In genomic region chrX:41276661-41277506, GRCh38 we compare ENCODE assay signal across 8 cellular contexts. TPM values are rescaled to one million over a fixed set of nuclear protein-coding genes. Genes with fewer than 3 reads are reported as not detected.
A peak's percentile ranks its signal among the peaks of the same experiment; 100 is the strongest.
DNase-seq lines count a peak whose midpoint lies in the region; ATAC-seq and TF ChIP-seq lines count a peak whose summit lies in the region.

No MANE protein-coding gene starts in this region.

- H3K4me3 ChIP-seq in epithelial cell of proximal tubule (ENCODE audit: low read depth, low read length) = peak overlapping the region; percentile 53
- H3K4me3 ChIP-seq in prostate gland = peak overlapping the region; percentile 36 to 37

- CTCF ChIA-PET in RWPE1 (lab: Yijun Ruan, JAX) = interaction anchor here (0.6 to 0.7 kb wide), 3 partner anchors 62 to 663 kb away, joined by 3 to 4 read pairs (median 4); no protein-coding TSS in a partner anchor

- no peaks in the 10 kb centered on the region for H3K36me3 ChIP-seq in prostate gland

- WGBS in prostate gland = 28% methylated on average over 16 of the region's 19 CpGs

- TF ChIP-seq POLR2A in prostate gland (IDR thresholded peaks at IDR 0.05) = no peak

- TF ChIP-seq CTCF in RWPE1 (conservative IDR thresholded peaks at IDR 0.05; ENCODE audit: low read depth) (no peak), epithelial cell of proximal tubule (conservative IDR thresholded peaks at IDR 0.05; ENCODE audit: low read depth, low read length) (no peak), prostate gland (IDR thresholded peaks at IDR 0.05) (no peak)

- H3K27me3 ChIP-seq in prostate gland (replicated peaks; ENCODE audit: insufficient read depth) = no peaks in the 10 kb centered on the region

- no peaks in the 10 kb centered on the region for H3K9me3 ChIP-seq in prostate gland

- ATAC-seq in GM18909 (IDR thresholded peaks at IDR 0.05; ENCODE audit: poor library complexity, unreplicated experiment) = peak; percentile 29
- no peak for ATAC-seq in GM18861 (IDR thresholded peaks at IDR 0.05; ENCODE audit: unreplicated experiment)

- H3K4me1 ChIP-seq in prostate gland (replicated peaks) = no peaks in the 10 kb centered on the region

- intact Hi-C loops in prostate gland (cut with DNase I) = loop anchor here (10.0 kb wide), 1 partner anchor 458 kb away; no protein-coding TSS in a partner anchor

- POLR2A ChIA-PET in RWPE1 (lab: Yijun Ruan, JAX; ENCODE audit: low non-redundant PET) = no interaction called here

- H3K27ac ChIP-seq in RWPE1 (peak overlapping the region; percentile 43), prostate gland (peak overlapping the region; percentile 55 to 66)

- DNase-seq in RWPE1 (ENCODE audit: low spot score) (no peak), epithelial cell of proximal tubule (ENCODE audit: low read depth) (no peak), prostate gland (ENCODE audit: low spot score) (no peak), occipital lobe (lab: John Stamatoyannopoulos, UW) (no peak), NCI-H2029 treated with DMSO at 0.1 percent for 48 hours (lab: John Stamatoyannopoulos, UW) (no peak), NCI-H1105 treated with DMSO at 0.1 percent for 48 hours (lab: John Stamatoyannopoulos, UW) (no peak)

RNA-seq across cellular contexts. Expression of gene DDX3X, which starts 57.1 kb away (rescaled TPM):
- total RNA-seq in epithelial cell of proximal tubule (87.6 and 202 TPM in 2 replicates), prostate gland (100 to 1,000 TPM; 107 to 115 TPM), occipital lobe (307 TPM)
